In the genomic region with DNA sequence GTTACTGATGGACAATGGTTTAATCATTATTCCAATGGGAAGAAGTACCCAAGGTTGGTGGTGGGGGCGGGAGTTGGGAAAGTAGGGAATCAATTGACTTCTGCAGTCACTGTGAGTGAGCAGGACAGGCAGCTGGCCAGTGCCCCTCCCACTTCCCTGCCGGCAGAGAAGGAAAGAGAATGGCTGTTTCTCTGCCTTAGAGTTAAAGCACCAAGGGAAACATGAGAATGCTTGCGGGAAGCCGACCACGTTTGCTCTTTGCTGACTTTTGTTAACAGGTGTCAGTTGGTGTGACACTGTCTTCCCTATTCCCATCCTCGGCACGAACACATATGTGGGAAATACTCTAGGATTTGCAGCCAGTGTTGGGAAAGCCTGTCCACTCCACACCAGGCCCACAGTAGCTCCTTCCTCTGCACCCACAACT, we compare ENCODE assay signal across 9 cellular contexts. TPM values are rescaled to one million over a fixed set of nuclear protein-coding genes. Genes with fewer than 3 reads are reported as not detected.
DNase-seq lines count a peak whose midpoint lies in the region; ATAC-seq and TF ChIP-seq lines count a peak whose summit lies in the region.
"Had no signal": no experiment of that assay in that cellular context is flagged by ENCODE, and none has a peak within 500 bp of the region (broad histone marks: within the 10 kb centered on the region; RNA-seq: fewer than 3 reads in every experiment).

No MANE protein-coding gene starts in this region.

- H3K79me2 ChIP-seq in ACC112 (ENCODE audit: control insufficient read depth, insufficient read depth, low read length, unreplicated experiment), result no peaks in the 10 kb centered on the region

- intact Hi-C loops in Panc1 (cut with micrococcal nuclease; ENCODE audit: unreplicated experiment), result no loop called here

- H3K4me3 ChIP-seq in ACC112 (ENCODE audit: low read depth, low read length), result peak overlapping the region; percentile 40
- no peak overlapping the region for H3K4me3 ChIP-seq in Panc1 (ENCODE audit: low read depth in 2 of 2, low read length in 2 of 2)
- H3K4me3 ChIP-seq in fibroblast of pulmonary artery (replicated peaks; ENCODE audit: low read depth, low read length), result peak overlapping the region; percentile 9
- H3K4me3 ChIP-seq in muscle layer of duodenum (ENCODE audit: low read depth in 1 of 2, low read length in 2 of 2), result peak overlapping the region in 1 of 2 donors; percentile 41

- H3K27ac ChIP-seq in ACC112 (ENCODE audit: low read depth, low read length), result peak overlapping the region; percentile 48
- H3K27ac ChIP-seq in Panc1 (ENCODE audit: low read length), result peak overlapping the region; percentile 53
- peak overlapping the region; percentile 43 for H3K27ac ChIP-seq in muscle layer of duodenum (ENCODE audit: low read length)

- H3K9me3 ChIP-seq in Panc1 (ENCODE audit: control insufficient read depth, insufficient read depth, low read depth, low read length), result no peaks in the 10 kb centered on the region
- H3K9me3 ChIP-seq in muscle layer of duodenum (ENCODE audit: control insufficient read depth in 1 of 2, low read length in 2 of 2), result no peaks in the 10 kb centered on the region

- TF ChIP-seq CTCF in Panc1 (IDR thresholded peaks at IDR 0.05) (no peak), fibroblast of pulmonary artery (IDR thresholded peaks at IDR 0.05; ENCODE audit: low read length, missing control alignments) (no peak)

- peaks cover 4% of the 10 kb centered on the region; the same call in 1 of the 2 replicates for H3K27me3 ChIP-seq in ACC112 (ENCODE audit: insufficient read depth, low read length)
- H3K27me3 ChIP-seq in Panc1 (ENCODE audit: control insufficient read depth, insufficient read depth, low read length), result no peaks in the 10 kb centered on the region
- no peaks in the 10 kb centered on the region for H3K27me3 ChIP-seq in muscle layer of duodenum (ENCODE audit: low read depth, low read length)

- H2AFZ ChIP-seq in ACC112 (ENCODE audit: low read length, unreplicated experiment), result peak overlapping the region; percentile 49

- in situ Hi-C loops in Panc1 (cut with HindIII; ENCODE audit: low pct_unique_long_range_greater_than_20kb, low sequenced_read_pairs), result no loop called here

- DNase-seq in Panc1 (ENCODE audit: low read depth, low spot score) (no peak), fibroblast of pulmonary artery (ENCODE audit: low read depth) (peak; percentile 52), NCI-H1092 treated with DMSO at 0.1 percent for 48 hours (lab: John Stamatoyannopoulos, UW) (no peak), COLO668 (lab: John Stamatoyannopoulos, UW; ENCODE audit: unreplicated experiment) (no peak)

- H3K36me3 ChIP-seq in ACC112 (ENCODE audit: insufficient read depth, low read length), result no peaks in the 10 kb centered on the region
- H3K36me3 ChIP-seq in Panc1 (ENCODE audit: control insufficient read depth, insufficient read depth, low read length), result no peaks in the 10 kb centered on the region
- H3K36me3 ChIP-seq in muscle layer of duodenum (ENCODE audit: control insufficient read depth in 1 of 2, insufficient read depth in 2 of 2, low read length in 2 of 2), result no peaks in the 10 kb centered on the region

- POLR2A ChIA-PET in Panc1 (lab: Charles Lee), result no interaction called here

- H3K4me1 ChIP-seq in ACC112 (ENCODE audit: control insufficient read depth, insufficient read depth, low read length, unreplicated experiment) (peaks cover 33% of the 10 kb centered on the region), Panc1 (ENCODE audit: control insufficient read depth, insufficient read depth, low read length) (peaks cover 24% of the 10 kb centered on the region), muscle layer of duodenum (ENCODE audit: control insufficient read depth in 1 of 2, insufficient read depth in 2 of 2, low read length in 2 of 2) (peaks cover 6 to 48% of the 10 kb centered on the region in 2 donors)

- no TSS peak for BruUV-seq in Panc1 (replicated peaks; lab: Mats Ljungman, UMichigan)

- CTCF ChIA-PET in Panc1 (lab: Charles Lee), result no interaction called here

- ATAC-seq in Panc1 (0 out of 2 replicates have a peak, but pooled peaks have one; percentile 12), GM21515 (IDR thresholded peaks at IDR 0.05; ENCODE audit: unreplicated experiment) (no peak), HG03175 (IDR thresholded peaks at IDR 0.05; ENCODE audit: unreplicated experiment) (no peak)
- ATAC-seq: activated CD4-positive, CD25-positive, alpha-beta regulatory T cell treated with anti-CD3 and anti-CD28 coated beads, Interleukin-2, amount 50 U/mL, for 24 hours had no signal

RNA-seq across cellular contexts. Expression of gene MFSD1, which starts 33.5 kb away (rescaled TPM):
- total RNA-seq in Panc1 (2021; ENCODE audit: unreplicated experiment), result 50.7 TPM
- polyA plus RNA-seq in Panc1 (2012; ENCODE audit: insufficient read length), result 26.5 TPM

RNA-seq across cellular contexts. Expression of gene RARRES1, which starts 36.1 kb away (rescaled TPM):
- total RNA-seq in Panc1 (2021; ENCODE audit: unreplicated experiment), result 1.3 TPM
- polyA plus RNA-seq in Panc1 (2012; ENCODE audit: insufficient read length), result 0.46 TPM

Comparison
In these comparisons a context has a peak if more than half of its experiments do, and no peak if none do; other contexts are left out.
1. H3K4me3 ChIP-seq: peak in ACC112 (single experiment) and fibroblast of pulmonary artery (single experiment); none in Panc1 (0 of 2).
2. Peak in every context shown above with its lines, with median percentiles within 50 percentile points of each other: H3K27ac ChIP-seq.